In genomic region chr1:12001249-12001917, GRCh38 we compare ENCODE assay signal across 1 cellular context.
TF ChIP-seq lines count a peak whose summit lies in the region.

No MANE protein-coding gene starts in this region.

TF ChIP-seq in HepG2, 621 proteins besides CTCF, POLR2A, EP300 and RAD21 (continued from another document):
- TF ChIP-seq ATF4 (CRISPR knock-in tag; IDR thresholded peaks at IDR 0.05) (peak in 1 of 2 experiments; percentile 81; a peak in 2 of 4 replicates), SMC3 (IDR thresholded peaks at IDR 0.05; ENCODE audit: low read length) (peak; percentile 38; the same call in 1 of the 2 replicates), PAF1 (CRISPR knock-in tag; IDR thresholded peaks at IDR 0.05) (no peak), DNMT3B (CRISPR knock-in tag; conservative IDR thresholded peaks at IDR 0.05) (no peak), ARID5B (CRISPR knock-in tag; IDR thresholded peaks at IDR 0.05) (no peak), STAG1 (CRISPR knock-in tag; IDR thresholded peaks at IDR 0.05) (0 out of 2 replicates have a peak, but pooled peaks have one; percentile 9)
TF ChIP-seq in HepG2: peak in this region for 3.
